In genomic region chr9:84761137-84761808, GRCh38 we compare ENCODE assay signal across 16 cellular contexts.
A peak's percentile ranks its signal among the peaks of the same experiment; 100 is the strongest.
DNase-seq lines count a peak whose midpoint lies in the region; ATAC-seq, FAIRE-seq and TF ChIP-seq lines count a peak whose summit lies in the region.
"Had no signal": no experiment of that assay in that cellular context is flagged by ENCODE, and none has a peak within 500 bp of the region (broad histone marks: within the 10 kb centered on the region; RNA-seq: fewer than 3 reads in every experiment).

No MANE protein-coding gene starts in this region.

- no peaks in the 10 kb centered on the region for H3K9me2 ChIP-seq in OCI-LY7 (ENCODE audit: insufficient read depth, low read length)

- H3K4me2 ChIP-seq in OCI-LY7 (ENCODE audit: low read length) = no peak overlapping the region

- no peak for TF ChIP-seq CTCF in OCI-LY7 (conservative IDR thresholded peaks at IDR 0.05; ENCODE audit: low read length)

- peak overlapping the region; percentile 30 for H3K27ac Mint-ChIP-seq in activated T-helper 2 cell treated with anti-CD3 and anti-CD28 coated beads, Interferon-gamma antibody, Interleukin-2, Interleukin-4, amounts not matched to agents 10 μg/mL and 5 μg/mL and 100 μg/mL, durations not matched to agents 14 hours and 24 hours and 36 hours
- H3K27ac Mint-ChIP-seq: CD14-positive monocyte, WTC11 had no signal

- H3K79me2 ChIP-seq in OCI-LY7 (ENCODE audit: insufficient read depth, low read depth, low read length) = no peaks in the 10 kb centered on the region

- intact Hi-C loops in activated T-helper 2 cell treated with anti-CD3 and anti-CD28 coated beads, Interferon-gamma antibody, Interleukin-2, Interleukin-4, amounts not matched to agents 10 μg/mL and 5 μg/mL and 100 μg/mL, durations not matched to agents 14 hours and 24 hours and 36 hours (cut with micrococcal nuclease) = no loop called here
- intact Hi-C loops in OCI-LY7 (cut with micrococcal nuclease; ENCODE audit: unreplicated experiment) = no loop called here

- no peak overlapping the region for H3K27ac ChIP-seq in OCI-LY7 (ENCODE audit: low read depth, low read length, poor library complexity, severe bottlenecking)
- H3K27ac ChIP-seq: ascending aorta, SK-N-MC had no signal

- CTCF ChIA-PET in OCI-LY7 (lab: Charles Lee; ENCODE audit: unreplicated experiment) = no interaction called here

- peaks cover 4% of the 10 kb centered on the region for H3K9me3 Mint-ChIP-seq in activated T-helper 2 cell treated with anti-CD3 and anti-CD28 coated beads, Interferon-gamma antibody, Interleukin-2, Interleukin-4, amounts not matched to agents 10 μg/mL and 5 μg/mL and 100 μg/mL, durations not matched to agents 14 hours and 24 hours and 36 hours

- peaks cover 19% of the 10 kb centered on the region for H3K4me1 Mint-ChIP-seq in activated T-helper 2 cell treated with anti-CD3 and anti-CD28 coated beads, Interferon-gamma antibody, Interleukin-2, Interleukin-4, amounts not matched to agents 10 μg/mL and 5 μg/mL and 100 μg/mL, durations not matched to agents 14 hours and 24 hours and 36 hours (ENCODE audit: low read depth)
- H3K4me1 Mint-ChIP-seq: CD14-positive monocyte, WTC11 had no signal

- H3K36me3 Mint-ChIP-seq in activated T-helper 2 cell treated with anti-CD3 and anti-CD28 coated beads, Interferon-gamma antibody, Interleukin-2, Interleukin-4, amounts not matched to agents 10 μg/mL and 5 μg/mL and 100 μg/mL, durations not matched to agents 14 hours and 24 hours and 36 hours (ENCODE audit: low read depth) = peaks cover 5% of the 10 kb centered on the region
- H3K36me3 Mint-ChIP-seq: CD14-positive monocyte, WTC11 had no signal

- FAIRE-seq in GM18507 (lab: Jason Lieb, UNC) = peak; percentile 92
- no peak for FAIRE-seq in H54 (lab: Jason Lieb, UNC)

- TF ChIP-seq POLR2A in H54 (IDR thresholded peaks at IDR 0.05; ENCODE audit: low read depth, low read length) = no peak

- no peak overlapping the region for H3K4me3 Mint-ChIP-seq in activated T-helper 2 cell treated with anti-CD3 and anti-CD28 coated beads, Interferon-gamma antibody, Interleukin-2, Interleukin-4, amounts not matched to agents 10 μg/mL and 5 μg/mL and 100 μg/mL, durations not matched to agents 14 hours and 24 hours and 36 hours (ENCODE audit: low read depth)
- H3K4me3 Mint-ChIP-seq: CD14-positive monocyte, nephron, WTC11 had no signal

- H3K4me1 ChIP-seq in OCI-LY7 (ENCODE audit: insufficient read depth, low read length, poor library complexity, severe bottlenecking) = no peaks in the 10 kb centered on the region

- no peak overlapping the region for H3K4me3 ChIP-seq in OCI-LY7 (ENCODE audit: low read depth, low read length, poor library complexity, severe bottlenecking)
- H3K4me3 ChIP-seq: ascending aorta, SK-N-MC had no signal

- no peak for DNase-seq in GM18507 (ENCODE audit: extremely low spot score, insufficient read length, low read depth)
- DNase-seq in activated T-helper 2 cell treated with anti-CD3 and anti-CD28 coated beads, Interferon-gamma antibody, Interleukin-2, Interleukin-4, amounts not matched to agents 10 μg/mL and 5 μg/mL and 100 μg/mL, durations not matched to agents 14 hours and 24 hours and 36 hours (ENCODE audit: low spot score) = no peak
- no peak for DNase-seq in NCI-H1417 treated with DMSO at 0.1 percent for 48 hours (lab: John Stamatoyannopoulos, UW)
- no peak for DNase-seq in OCI-LY7 (ENCODE audit: low spot score)
- DNase-seq in left lobe of liver (ENCODE audit: low spot score) = no peak
- DNase-seq in H54 (ENCODE audit: insufficient read length, low spot score) = no peak
- DNase-seq: H7, Karpas-422, NCI-H2171 had no signal

- no peaks in the 10 kb centered on the region for H3K9me3 ChIP-seq in OCI-LY7 (ENCODE audit: low read length)
- H3K9me3 ChIP-seq: ascending aorta had no signal

- no peaks in the 10 kb centered on the region for H4K20me1 ChIP-seq in OCI-LY7 (ENCODE audit: insufficient read depth, low read length)

- H3K27me3 Mint-ChIP-seq in activated T-helper 2 cell treated with anti-CD3 and anti-CD28 coated beads, Interferon-gamma antibody, Interleukin-2, Interleukin-4, amounts not matched to agents 10 μg/mL and 5 μg/mL and 100 μg/mL, durations not matched to agents 14 hours and 24 hours and 36 hours (ENCODE audit: low read depth) = no peaks in the 10 kb centered on the region

- no peak overlapping the region for H2AFZ ChIP-seq in OCI-LY7 (ENCODE audit: low read length)

- no peaks in the 10 kb centered on the region for H3K36me3 ChIP-seq in OCI-LY7 (ENCODE audit: insufficient read depth, low read length)
- H3K36me3 ChIP-seq: ascending aorta had no signal

- POLR2A ChIA-PET in OCI-LY7 (lab: Charles Lee) = no interaction called here

- ATAC-seq in GM21390 (IDR thresholded peaks at IDR 0.05; ENCODE audit: unreplicated experiment) = peak; percentile 51
- ATAC-seq in HG03378 (IDR thresholded peaks at IDR 0.05; ENCODE audit: unreplicated experiment) = peak; percentile 55
- no peak for ATAC-seq in left lobe of liver
- ATAC-seq: WTC11 had no signal

- no TSS peak for BruUV-seq in OCI-LY7 (replicated peaks; lab: Mats Ljungman, UMichigan)
